In genomic region chr18:3042337-3042736, GRCh38 we compare ENCODE assay signal across 1 cellular context.
TF ChIP-seq lines count a peak whose summit lies in the region.

No MANE protein-coding gene starts in this region.

TF ChIP-seq in K562, 482 proteins besides CTCF, POLR2A, EP300 and RAD21:
- TF ChIP-seq CBFA2T2 (conservative IDR thresholded peaks at IDR 0.05) (no peak), MEF2A (IDR thresholded peaks at IDR 0.05; ENCODE audit: control insufficient read depth, low read depth, low read length) (no peak), MEF2D (tag; conservative IDR thresholded peaks at IDR 0.05; ENCODE audit: low read depth) (no peak), CGGBP1 (CRISPR knock-in tag; IDR thresholded peaks at IDR 0.05) (no peak), CREB1 (IDR thresholded peaks at IDR 0.05) (0 out of 2 replicates have a peak, but pooled peaks have one; percentile 41), CREB1 (CRISPR knock-in tag; IDR thresholded peaks at IDR 0.05) (no peak), TCF7 (IDR thresholded peaks at IDR 0.05; ENCODE audit: borderline replicate concordance) (no peak), ATF3 (IDR thresholded peaks at IDR 0.05) (0 out of 2 replicates have a peak, but pooled peaks have one; percentile 24), ATF3 (CRISPR knock-in tag; conservative IDR thresholded peaks at IDR 0.05) (no peak), ZNF445 (CRISPR knock-in tag; IDR thresholded peaks at IDR 0.05; ENCODE audit: low read depth) (no peak), MXD1 (CRISPR knock-in tag; IDR thresholded peaks at IDR 0.05; ENCODE audit: borderline replicate concordance, poor library complexity, severe bottlenecking) (no peak), CXXC5 (CRISPR knock-in tag; IDR thresholded peaks at IDR 0.05) (no peak), ATF7 (IDR thresholded peaks at IDR 0.05) (peak; percentile 62; the same call in 1 of the 2 replicates), SPI1 (IDR thresholded peaks at IDR 0.05; ENCODE audit: borderline replicate concordance, low read depth, low read length) (no peak), PRDM10 (IDR thresholded peaks at IDR 0.05; ENCODE audit: partially characterized antibody) (no peak), ZNF316 (IDR thresholded peaks at IDR 0.05) (no peak), CREM (IDR thresholded peaks at IDR 0.05; ENCODE audit: low read depth) (peak; percentile 79), ZMIZ1 (IDR thresholded peaks at IDR 0.05; ENCODE audit: low read depth in 2 of 2, low read length in 2 of 2) (no peak), KDM1A (IDR thresholded peaks at IDR 0.05) (peak in 1 of 2 experiments; percentile 35; a peak in 1 of 4 replicates), LEF1 (IDR thresholded peaks at IDR 0.05) (no peak), ZBTB12 (CRISPR knock-in tag; IDR thresholded peaks at IDR 0.05) (peak; percentile 44; the same call in 1 of the 2 replicates), ZNF551 (CRISPR knock-in tag; IDR thresholded peaks at IDR 0.05) (no peak), SMARCA4 (IDR thresholded peaks at IDR 0.05) (no peak), RBM17 (IDR thresholded peaks at IDR 0.05; ENCODE audit: borderline replicate concordance, low read depth, low read length) (no peak), CHCHD3 (CRISPR knock-in tag; IDR thresholded peaks at IDR 0.05) (no peak), ZNF785 (CRISPR knock-in tag; IDR thresholded peaks at IDR 0.05) (no peak), PBX2 (CRISPR knock-in tag; IDR thresholded peaks at IDR 0.05; ENCODE audit: low read depth) (no peak), PBX2 (tag; conservative IDR thresholded peaks at IDR 0.05; ENCODE audit: low read depth) (0 out of 2 replicates have a peak, but pooled peaks have one; percentile 3), PML (IDR thresholded peaks at IDR 0.05; ENCODE audit: low read length) (no peak), JUND (IDR thresholded peaks at IDR 0.05; ENCODE audit: borderline replicate concordance, low read depth, low read length) (no peak; the same call in 1 of the 2 replicates), JUND (tag; IDR thresholded peaks at IDR 0.05; ENCODE audit: borderline replicate concordance, low read depth, low read length) (peak; percentile 60; the same call in 1 of the 3 replicates), ATF1 (CRISPR knock-in tag; IDR thresholded peaks at IDR 0.05) (no peak), ATF1 (tag; IDR thresholded peaks at IDR 0.05) (peak; percentile 43; the same call in 1 of the 2 replicates)
